ENCODE assay signal across 13 cellular contexts in the genomic region with DNA sequence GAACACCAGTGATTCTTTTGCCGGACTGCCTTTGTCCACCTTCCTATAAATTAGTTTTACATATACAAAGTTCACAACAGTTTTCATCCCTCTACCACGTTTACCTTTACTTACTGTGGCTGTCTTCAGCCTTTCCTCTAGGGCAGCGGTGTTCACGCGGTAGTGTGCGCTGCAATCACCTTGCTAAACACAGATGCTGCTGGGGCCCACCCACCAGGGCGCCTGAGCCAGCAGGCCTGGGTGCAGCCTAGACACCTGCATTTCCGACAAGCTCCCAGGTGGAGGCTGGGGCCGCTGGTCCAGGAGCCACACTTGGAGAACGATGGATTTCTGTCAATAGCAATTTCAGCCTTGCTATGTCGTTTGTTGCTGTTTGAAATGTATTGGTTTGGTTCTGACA.
"Had no signal": no experiment of that assay in that cellular context is flagged by ENCODE, and none has a peak within 500 bp of the region (broad histone marks: within the 10 kb centered on the region; RNA-seq: fewer than 3 reads in every experiment).

No MANE protein-coding gene starts in this region.

- ATAC-seq: activated CD8-positive, alpha-beta T cell treated with anti-CD3 and anti-CD28 coated beads for 36 hours; foreskin keratinocyte; heart left ventricle had no signal

- H3K9me3 Mint-ChIP-seq: activated CD8-positive, alpha-beta T cell treated with anti-CD3 and anti-CD28 coated beads for 36 hours; activated naive CD8-positive, alpha-beta T cell treated with anti-CD3 and anti-CD28 coated beads for 36 hours; mesothelial cell of epicardium; neural crest cell had no signal

- H3K27me3 Mint-ChIP-seq: activated CD8-positive, alpha-beta T cell treated with anti-CD3 and anti-CD28 coated beads for 36 hours; activated naive CD8-positive, alpha-beta T cell treated with anti-CD3 and anti-CD28 coated beads for 36 hours had no signal

- H3K27ac ChIP-seq: ascending aorta, foreskin keratinocyte, heart left ventricle, ovary, SK-N-MC, tibial nerve had no signal

- H3K4me1 ChIP-seq: foreskin keratinocyte had no signal

- H3K4me1 Mint-ChIP-seq: neural crest cell had no signal

- DNase-seq: activated CD4-positive, alpha-beta T cell treated with anti-CD3 and anti-CD28 coated beads for 4 hours; activated CD8-positive, alpha-beta T cell treated with anti-CD3 and anti-CD28 coated beads for 36 hours; activated naive CD8-positive, alpha-beta T cell treated with anti-CD3 and anti-CD28 coated beads for 36 hours; foreskin keratinocyte; small intestine; T-helper 1 cell had no signal

- H3K4me3 ChIP-seq: ascending aorta, heart left ventricle, ovary, SK-N-MC, tibial nerve had no signal

- H3K36me3 Mint-ChIP-seq: activated naive CD8-positive, alpha-beta T cell treated with anti-CD3 and anti-CD28 coated beads for 36 hours; mesothelial cell of epicardium had no signal

- H3K27me3 ChIP-seq: ascending aorta, foreskin keratinocyte, heart left ventricle, ovary, tibial nerve had no signal

- H3K27ac Mint-ChIP-seq: activated CD8-positive, alpha-beta T cell treated with anti-CD3 and anti-CD28 coated beads for 36 hours; activated naive CD8-positive, alpha-beta T cell treated with anti-CD3 and anti-CD28 coated beads for 36 hours; mesothelial cell of epicardium had no signal

- H3K36me3 ChIP-seq: ascending aorta, heart left ventricle, ovary had no signal

- H3K4me3 Mint-ChIP-seq: activated CD8-positive, alpha-beta T cell treated with anti-CD3 and anti-CD28 coated beads for 36 hours; activated naive CD8-positive, alpha-beta T cell treated with anti-CD3 and anti-CD28 coated beads for 36 hours; mesothelial cell of epicardium; neural crest cell had no signal

- H3K9me3 ChIP-seq: ascending aorta, heart left ventricle, ovary, tibial nerve had no signal
